In genomic region chr5:159003045-159004030, GRCh38 we compare ENCODE assay signal across 10 cellular contexts.
DNase-seq lines count a peak whose midpoint lies in the region; ATAC-seq and TF ChIP-seq lines count a peak whose summit lies in the region.
"Had no signal": no experiment of that assay in that cellular context is flagged by ENCODE, and none has a peak within 500 bp of the region (broad histone marks: within the 10 kb centered on the region; RNA-seq: fewer than 3 reads in every experiment).

No MANE protein-coding gene starts in this region.

- no peak overlapping the region for H3K4me3 Mint-ChIP-seq in stimulated activated naive CD8-positive, alpha-beta T cell treated with anti-CD3 and anti-CD28 coated beads, Interleukin-15, amount 100 ng/mL, for 72 hours

- H3K4me3 ChIP-seq in right cardiac atrium (ENCODE audit: low read length): no peak overlapping the region

- no peaks in the 10 kb centered on the region for H3K9me3 ChIP-seq in right cardiac atrium (ENCODE audit: control insufficient read depth, low read length)

- H3K4me1 Mint-ChIP-seq in stimulated activated naive CD8-positive, alpha-beta T cell treated with anti-CD3 and anti-CD28 coated beads, Interleukin-15, amount 100 ng/mL, for 72 hours: peaks cover 10% of the 10 kb centered on the region

- H3K27ac ChIP-seq in right cardiac atrium (ENCODE audit: low read length): peak overlapping the region; percentile 9

- WGBS in right cardiac atrium: 55% methylated on average over 4 of the region's 4 CpGs

- peaks cover 17% of the 10 kb centered on the region for H3K27me3 Mint-ChIP-seq in stimulated activated naive CD8-positive, alpha-beta T cell treated with anti-CD3 and anti-CD28 coated beads, Interleukin-15, amount 100 ng/mL, for 72 hours

- CTCF ChIA-PET in HEK293T (lab: Yijun Ruan, JAX): interaction anchor here (0.7 kb wide), 1 partner anchor 14 kb away, joined by 6 read pairs; no protein-coding TSS in a partner anchor

- H3K27me3 ChIP-seq in right cardiac atrium (ENCODE audit: control insufficient read depth, insufficient read depth): no peaks in the 10 kb centered on the region

- ATAC-seq in right cardiac atrium: peak in 1 of 2 donors; percentile 88
- ATAC-seq in GM21360 (IDR thresholded peaks at IDR 0.05; ENCODE audit: unreplicated experiment): no peak
- ATAC-seq in stimulated activated naive CD8-positive, alpha-beta T cell treated with anti-CD3 and anti-CD28 coated beads, Interleukin-15, amount 100 ng/mL, for 72 hours: no peak

- DNase-seq in AG20443 (ENCODE audit: low spot score) (peak; percentile 67), HEK293T (ENCODE audit: extremely low spot score) (no peak), SW480 (ENCODE audit: low spot score) (peak; percentile 80), right cardiac atrium (no peak), NCI-H2107 (lab: John Stamatoyannopoulos, UW) (no peak), GM13977 (ENCODE audit: low spot score) (no peak)
- DNase-seq in stimulated activated naive CD8-positive, alpha-beta T cell treated with anti-CD3 and anti-CD28 coated beads, Interleukin-15, amount 100 ng/mL, for 72 hours: no peak
- DNase-seq: amniotic stem cell, GDM1 had no signal

- no peak for TF ChIP-seq CTCF in GM13977 (IDR thresholded peaks at IDR 0.05; ENCODE audit: extremely low read depth, insufficient read depth, missing control alignments)

- no peaks in the 10 kb centered on the region for H3K9me3 Mint-ChIP-seq in stimulated activated naive CD8-positive, alpha-beta T cell treated with anti-CD3 and anti-CD28 coated beads, Interleukin-15, amount 100 ng/mL, for 72 hours

- intact Hi-C loops in right cardiac atrium (cut with DNase I): no loop called here

- POLR2A ChIA-PET in HEK293T (lab: Yijun Ruan, JAX): no interaction called here

- no peak overlapping the region for H3K27ac Mint-ChIP-seq in stimulated activated naive CD8-positive, alpha-beta T cell treated with anti-CD3 and anti-CD28 coated beads, Interleukin-15, amount 100 ng/mL, for 72 hours

- in situ Hi-C loops in GM13977 (cut with MboI; ENCODE audit: low pct_unique_long_range_greater_than_20kb, low sequenced_read_pairs, unreplicated experiment): no loop called here

- H3K4me1 ChIP-seq in right cardiac atrium (ENCODE audit: control insufficient read depth, insufficient read depth, low read length): peaks cover 11% of the 10 kb centered on the region

TF ChIP-seq in HEK293T, 16 proteins besides CTCF, POLR2A, EP300 and RAD21:
- TF ChIP-seq ZNF384 (IDR thresholded peaks at IDR 0.05): peak; percentile 50
- TF ChIP-seq FOXA1 (IDR thresholded peaks at IDR 0.05): no peak

Comparison
In these comparisons a context has a peak if more than half of its experiments do, and no peak if none do; other contexts are left out.
1. DNase-seq: peak in AG20443 (single experiment) and SW480 (single experiment); none in HEK293T (single experiment), right cardiac atrium (0 of 3), stimulated activated naive CD8-positive, alpha-beta T cell treated with anti-CD3 and anti-CD28 coated beads, Interleukin-15, amount 100 ng/mL, for 72 hours (0 of 2), NCI-H2107 (single experiment) and GM13977 (single experiment).